Comparison of ENCODE assay signal across 8 cellular contexts in the genomic region with DNA sequence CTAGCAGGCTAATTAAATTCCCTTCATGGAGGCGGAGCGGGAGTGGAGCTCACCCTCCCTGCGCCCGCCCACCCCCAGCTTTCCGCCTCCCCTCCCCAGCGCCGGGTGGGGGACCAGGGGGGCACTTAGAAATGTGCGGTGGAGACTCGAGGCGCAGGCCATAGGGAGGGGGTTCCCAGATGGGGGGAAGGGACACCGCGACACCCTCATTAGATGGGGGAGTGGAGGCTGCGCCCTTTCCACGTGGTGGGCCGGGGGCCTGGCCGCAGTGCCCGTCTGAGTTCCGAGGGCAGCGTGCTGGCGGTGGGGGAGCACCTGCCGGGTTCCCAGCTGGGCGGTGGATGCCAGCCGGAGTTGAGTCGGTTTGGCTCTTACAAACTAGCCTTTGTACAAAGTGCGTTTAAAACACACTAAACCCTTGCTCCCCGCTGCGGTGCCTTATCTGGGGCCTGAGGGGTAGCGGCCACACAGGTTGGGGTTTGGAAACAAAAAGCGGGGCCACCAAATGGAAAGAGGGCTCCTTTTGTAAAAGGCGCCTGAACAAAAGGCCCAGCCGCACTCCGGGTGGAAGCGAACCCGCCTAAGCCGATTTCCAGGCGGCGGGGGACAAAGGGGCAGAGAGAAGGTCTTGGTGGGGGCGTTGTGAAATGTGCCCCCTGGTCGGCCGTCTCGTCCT. TPM values are rescaled to one million over a fixed set of nuclear protein-coding genes. Genes with fewer than 3 reads are reported as not detected.
A peak's percentile ranks its signal among the peaks of the same experiment; 100 is the strongest.
DNase-seq lines count a peak whose midpoint lies in the region; ATAC-seq and TF ChIP-seq lines count a peak whose summit lies in the region.

No MANE protein-coding gene starts in this region.

- H3K9me3 ChIP-seq in mucosa of descending colon: no peaks in the 10 kb centered on the region

- ATAC-seq in mucosa of descending colon (no peak), GM21576 (IDR thresholded peaks at IDR 0.05; ENCODE audit: unreplicated experiment) (no peak), GM18867 (IDR thresholded peaks at IDR 0.05; ENCODE audit: unreplicated experiment) (no peak)

- DNase-seq in AG04449 (ENCODE audit: low read depth, low spot score) (no peak), HFF-Myc (ENCODE audit: extremely low read depth, low read depth) (no peak), astrocyte of the hippocampus (ENCODE audit: low read depth, low spot score) (peak; percentile 51), mucosa of descending colon (peak in 1 of 3 donors; percentile 75), NCI-H2029 treated with DMSO at 0.1 percent for 48 hours (lab: John Stamatoyannopoulos, UW) (no peak), A172 (ENCODE audit: low spot score) (no peak)

- POLR2A ChIA-PET in AG04449 (lab: Yijun Ruan, JAX): no interaction called here

- intact Hi-C loops in mucosa of descending colon (cut with DNase I, micrococcal nuclease): no loop called here

- no peak for TF ChIP-seq CTCF in AG04449 (IDR thresholded peaks at IDR 0.05; ENCODE audit: insufficient read depth, low read length, missing control alignments)
- no peak for TF ChIP-seq CTCF in HFF-Myc (IDR thresholded peaks at IDR 0.05; ENCODE audit: low read depth, low read length, missing control alignments)
- no peak for TF ChIP-seq CTCF in mucosa of descending colon (IDR thresholded peaks at IDR 0.05)

- peaks cover 47% of the 10 kb centered on the region for H3K4me1 ChIP-seq in mucosa of descending colon (ENCODE audit: low read depth)

- no peaks in the 10 kb centered on the region for H3K36me3 ChIP-seq in mucosa of descending colon (ENCODE audit: low read depth)

- CTCF ChIA-PET in AG04449 (lab: Yijun Ruan, JAX): interaction anchor here (0.9 to 9.0 kb wide), 10 partner anchors 13 to 500 kb away, joined by 3 to 119 read pairs (median 38); no protein-coding TSS in a partner anchor

- H3K4me3 ChIP-seq in AG04449 (ENCODE audit: low read depth, low read length) (peak overlapping the region; percentile 61), HFF-Myc (replicated peaks; ENCODE audit: low read depth, low read length) (peak overlapping the region; percentile 9; the same call in 1 of the 2 replicates), mucosa of descending colon (peak overlapping the region; percentile 44)

RNA-seq across cellular contexts. Expression of gene GSE1, which starts 1.4 kb away (rescaled TPM):
- total RNA-seq in mucosa of descending colon: 100 to 1,000 TPM; 107 to 122 (median 107) TPM
- total RNA-seq in A172 (2014; rRNA removed; shearing (Covaris generic)): 9.7 and 13.4 TPM in 2 replicates

Comparison
In these comparisons a context has a peak if more than half of its experiments do, and no peak if none do; other contexts are left out.
1. H3K4me3 ChIP-seq: peak in every context shown above with its lines; median percentile 61 in AG04449; 44 in mucosa of descending colon; 9 in HFF-Myc.